Comparison of ENCODE assay signal across 12 cellular contexts in the genomic region with DNA sequence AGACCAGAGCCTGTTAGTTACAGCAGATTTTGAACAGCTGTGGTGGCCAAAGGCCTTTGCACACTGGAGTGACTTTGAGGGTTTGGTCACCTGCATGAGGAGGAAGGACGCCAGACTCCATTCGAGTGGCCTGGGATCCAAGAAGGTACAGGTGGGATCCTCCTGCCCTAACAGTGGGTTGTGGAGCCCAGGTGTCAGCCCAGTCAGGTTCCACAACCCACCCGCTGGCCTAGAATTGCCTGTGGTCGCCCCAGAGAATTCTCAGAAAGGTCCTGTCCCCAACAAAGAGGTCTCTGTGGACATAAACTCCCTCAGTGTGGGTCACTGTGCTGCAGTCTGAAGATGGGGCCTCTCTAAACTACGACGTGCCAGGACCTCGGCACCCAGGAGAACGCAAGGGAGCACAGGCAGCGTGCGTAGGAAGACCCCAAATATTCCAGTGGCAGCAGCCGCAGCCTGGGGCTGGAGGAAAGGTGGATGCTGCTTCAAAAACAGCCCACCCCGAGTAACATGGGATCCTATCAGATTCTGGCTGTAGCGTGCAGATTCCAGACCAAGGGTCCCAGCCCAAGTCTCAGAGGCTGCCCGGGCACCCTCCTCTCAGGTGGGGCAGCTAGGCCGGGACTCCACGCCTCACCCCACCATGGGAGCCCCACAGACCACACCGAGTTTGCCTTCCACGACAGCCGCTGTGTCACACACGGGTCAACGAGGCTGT. TPM values are rescaled to one million over a fixed set of nuclear protein-coding genes. Genes with fewer than 3 reads are reported as not detected.
DNase-seq lines count a peak whose midpoint lies in the region; ATAC-seq and TF ChIP-seq lines count a peak whose summit lies in the region.
"Had no signal": no experiment of that assay in that cellular context is flagged by ENCODE, and none has a peak within 500 bp of the region (broad histone marks: within the 10 kb centered on the region; RNA-seq: fewer than 3 reads in every experiment).

No MANE protein-coding gene starts in this region.

- H3K4me1 ChIP-seq in upper lobe of left lung = peaks cover 70 to 76% (median 72%) of the 10 kb centered on the region in 4 donors

- peaks cover 25% of the 10 kb centered on the region for H3K4me1 Mint-ChIP-seq in activated T-cell treated with anti-CD3 and anti-CD28 coated beads, Interleukin-2, amount 50 U/mL, for 72 hours (ENCODE audit: low read depth)
- peaks cover 38 to 49% of the 10 kb centered on the region in 2 donors for H3K4me1 Mint-ChIP-seq in natural killer cell

- no peak for DNase-seq in activated T-cell treated with anti-CD3 and anti-CD28 coated beads, Interleukin-2, amount 50 U/mL, for 72 hours
- DNase-seq in activated T-cell treated with anti-CD3 and anti-CD28 coated beads, Interleukin-2, amount 50 U/mL, for 1 hour = no peak
- DNase-seq in dorsolateral prefrontal cortex (peak in 1 of 10 donors; percentile 34), natural killer cell (no peak), upper lobe of left lung (no peak), cerebellar nuclear complex (lab: John Stamatoyannopoulos, UW) (no peak), retina (no peak), T-helper 9 cell (no peak)
- DNase-seq: Karpas-422, NCI-H2171, occipital lobe, testis had no signal

- H3K27me3 ChIP-seq in dorsolateral prefrontal cortex (no peaks in the 10 kb centered on the region), upper lobe of left lung (no peaks in the 10 kb centered on the region)
- H3K27me3 ChIP-seq: testis had no signal

- no peaks in the 10 kb centered on the region for H3K9me3 ChIP-seq in upper lobe of left lung
- H3K9me3 ChIP-seq: testis had no signal

- peak overlapping the region; percentile 29 to 99 (median 97) for H3K27ac ChIP-seq in dorsolateral prefrontal cortex
- peak overlapping the region; percentile 73 to 89 (median 78) for H3K27ac ChIP-seq in upper lobe of left lung

- TF ChIP-seq CTCF in dorsolateral prefrontal cortex (IDR thresholded peaks at IDR 0.05 in 54 of 56, conservative IDR thresholded peaks at IDR 0.05 in 2 of 56; ENCODE audit: low read depth in 1 of 56, partially characterized antibody in 56 of 56) = no peak
- TF ChIP-seq CTCF in natural killer cell (IDR thresholded peaks at IDR 0.05) = no peak
- TF ChIP-seq CTCF in upper lobe of left lung (IDR thresholded peaks at IDR 0.05) = no peak

- no peak for TF ChIP-seq EP300 in upper lobe of left lung (IDR thresholded peaks at IDR 0.05)

- no peaks in the 10 kb centered on the region for H3K36me3 Mint-ChIP-seq in activated T-cell treated with anti-CD3 and anti-CD28 coated beads, Interleukin-2, amount 50 U/mL, for 72 hours (ENCODE audit: insufficient read depth in 2 of 2)
- no peaks in the 10 kb centered on the region for H3K36me3 Mint-ChIP-seq in natural killer cell

- no peaks in the 10 kb centered on the region for H3K9me3 Mint-ChIP-seq in activated T-cell treated with anti-CD3 and anti-CD28 coated beads, Interleukin-2, amount 50 U/mL, for 72 hours
- no peaks in the 10 kb centered on the region for H3K9me3 Mint-ChIP-seq in natural killer cell

- ATAC-seq in activated T-cell treated with anti-CD3 and anti-CD28 coated beads, Interleukin-2, amount 50 U/mL, for 72 hours (replicated peaks in 1 of 2) = no peak
- ATAC-seq in natural killer cell (no peak), upper lobe of left lung (ENCODE audit: low FRiP score in 2 of 2) (no peak)

- H3K36me3 ChIP-seq in upper lobe of left lung = peaks cover 4 to 10% (median 7%) of the 10 kb centered on the region in 4 donors

- no peaks in the 10 kb centered on the region for H3K27me3 Mint-ChIP-seq in activated T-cell treated with anti-CD3 and anti-CD28 coated beads, Interleukin-2, amount 50 U/mL, for 72 hours (ENCODE audit: low read depth)
- no peaks in the 10 kb centered on the region for H3K27me3 Mint-ChIP-seq in natural killer cell (ENCODE audit: low read depth in 2 of 2)

- H3K4me3 Mint-ChIP-seq in activated T-cell treated with anti-CD3 and anti-CD28 coated beads, Interleukin-2, amount 50 U/mL, for 72 hours = no peak overlapping the region
- H3K4me3 Mint-ChIP-seq in natural killer cell = no peak overlapping the region

- intact Hi-C loops in dorsolateral prefrontal cortex (cut with DNase I) (loop anchor here in 1 of 2 donors (2.0 kb wide), 1 partner anchor 15 kb away; no protein-coding TSS in a partner anchor), natural killer cell (cut with micrococcal nuclease) (no loop called here)

- peak overlapping the region; percentile 89 for H3K27ac Mint-ChIP-seq in activated T-cell treated with anti-CD3 and anti-CD28 coated beads, Interleukin-2, amount 50 U/mL, for 72 hours
- peak overlapping the region; percentile 96 for H3K27ac Mint-ChIP-seq in natural killer cell

- H3K4me3 ChIP-seq in dorsolateral prefrontal cortex = no peak overlapping the region
- no peak overlapping the region for H3K4me3 ChIP-seq in upper lobe of left lung
- H3K4me3 ChIP-seq: testis had no signal

- 89 to 90% methylated on average over 14 to 20 of the region's 21 CpGs for WGBS in upper lobe of left lung, 2 donors

- TF ChIP-seq POLR2A in upper lobe of left lung (IDR thresholded peaks at IDR 0.05) = no peak

RNA-seq across cellular contexts. Expression of a gene that starts 16.0 kb away (rescaled TPM):
- 10 to 100 TPM; 18.2 to 23.8 TPM for total RNA-seq in activated T-cell treated with anti-CD3 and anti-CD28 coated beads, Interleukin-2, amount 50 U/mL, for 72 hours
- total RNA-seq in dorsolateral prefrontal cortex = 100 to 1,000 TPM in 2 of 120 experiments, 10 to 100 TPM in 118; 18.5 to 154 (median 56.4) TPM
- 10 to 100 TPM; 46.3 to 67.4 (median 57.4) TPM for total RNA-seq in natural killer cell
- 100 to 1,000 TPM in 1 of 6 donors, 10 to 100 TPM in 5; 39.7 to 122 (median 58.1) TPM for total RNA-seq in upper lobe of left lung

RNA-seq across cellular contexts. Expression of a gene that starts 40.0 kb away (rescaled TPM):
- total RNA-seq in activated T-cell treated with anti-CD3 and anti-CD28 coated beads, Interleukin-2, amount 50 U/mL, for 72 hours = under 1 TPM in 1 of 2 donors, not detected in 1; 0.12 TPM
- 10 to 100 TPM in 2 of 120 experiments, 1 to 10 TPM in 118; 1.2 to 12.1 (median 4.6) TPM for total RNA-seq in dorsolateral prefrontal cortex
- total RNA-seq in natural killer cell = not detected
- total RNA-seq in upper lobe of left lung = not detected
- total RNA-seq: occipital lobe had no signal

RNA-seq across cellular contexts. Expression of a gene that starts 49.4 kb away (rescaled TPM):
- 10 to 100 TPM; 65.2 to 70.2 TPM for total RNA-seq in activated T-cell treated with anti-CD3 and anti-CD28 coated beads, Interleukin-2, amount 50 U/mL, for 72 hours
- 100 to 1,000 TPM in 21 of 120 experiments, 10 to 100 TPM in 99; 43.1 to 113 (median 90.4) TPM for total RNA-seq in dorsolateral prefrontal cortex
- total RNA-seq in natural killer cell = 100 to 1,000 TPM; 205 to 212 (median 207) TPM
- total RNA-seq in upper lobe of left lung = 10 to 100 TPM; 31.4 to 80.1 (median 55.5) TPM
